Comparison of ENCODE assay signal across 12 cellular contexts in genomic region chr2:136765736-136766323, GRCh38. TPM values are rescaled to one million over a fixed set of nuclear protein-coding genes. Genes with fewer than 3 reads are reported as not detected.
DNase-seq lines count a peak whose midpoint lies in the region; ATAC-seq and TF ChIP-seq lines count a peak whose summit lies in the region.
"Had no signal": no experiment of that assay in that cellular context is flagged by ENCODE, and none has a peak within 500 bp of the region (broad histone marks: within the 10 kb centered on the region; RNA-seq: fewer than 3 reads in every experiment).

No MANE protein-coding gene starts in this region.

- peaks cover 4% of the 10 kb centered on the region; the same call in 1 of the 2 replicates for H3K4me1 ChIP-seq in iPS DF 6.9 (ENCODE audit: control insufficient read depth, insufficient read depth, low read length)
- H3K4me1 ChIP-seq in skeletal muscle satellite cell (ENCODE audit: control insufficient read depth, insufficient read depth, low read length) = no peaks in the 10 kb centered on the region
- H3K4me1 ChIP-seq: SJSA1 had no signal

- H3K36me3 Mint-ChIP-seq in WTC11 = no peaks in the 10 kb centered on the region
- H3K36me3 Mint-ChIP-seq: stimulated activated effector memory CD8-positive, alpha-beta T cell treated with anti-CD3 and anti-CD28 coated beads, Interleukin-12 subunit alpha, Interleukin-12 subunit beta, amount 100 ng/mL, for 72 hours had no signal

- H3K36me3 ChIP-seq in iPS DF 6.9 (ENCODE audit: control insufficient read depth, insufficient read depth, low read length) (no peaks in the 10 kb centered on the region), skeletal muscle satellite cell (ENCODE audit: insufficient read depth, low read length) (no peaks in the 10 kb centered on the region)
- H3K36me3 ChIP-seq: SJSA1 had no signal

- CTCF ChIA-PET in WTC11 (lab: Charles Lee) = interaction anchor here (0.6 to 1.6 kb wide), 3 partner anchors 29 to 342 kb away, joined by 5 to 6 read pairs (median 5); no protein-coding TSS in a partner anchor

- ATAC-seq in WTC11 (peak; percentile 7), HG02759 (IDR thresholded peaks at IDR 0.05; ENCODE audit: unreplicated experiment) (no peak), GM18520 (IDR thresholded peaks at IDR 0.05; ENCODE audit: unreplicated experiment) (no peak)
- ATAC-seq: stimulated activated effector memory CD8-positive, alpha-beta T cell treated with anti-CD3 and anti-CD28 coated beads, Interleukin-12 subunit alpha, Interleukin-12 subunit beta, amount 100 ng/mL, for 72 hours had no signal

- H3K27ac ChIP-seq in iPS DF 6.9 (ENCODE audit: low read length) = no peak overlapping the region
- H3K27ac ChIP-seq: 22Rv1, HL-60, SJSA1 had no signal

- H3K9me3 Mint-ChIP-seq in WTC11 = no peaks in the 10 kb centered on the region
- H3K9me3 Mint-ChIP-seq: stimulated activated effector memory CD8-positive, alpha-beta T cell treated with anti-CD3 and anti-CD28 coated beads, Interleukin-12 subunit alpha, Interleukin-12 subunit beta, amount 100 ng/mL, for 72 hours had no signal

- H3K27me3 Mint-ChIP-seq in WTC11 (ENCODE audit: low read depth) = peaks cover 72% of the 10 kb centered on the region

- TF ChIP-seq CTCF in WTC11 (IDR thresholded peaks at IDR 0.05) = no peak

- DNase-seq in DMS 273 (lab: John Stamatoyannopoulos, UW; ENCODE audit: unreplicated experiment) = peak; percentile 71
- DNase-seq in DMS 273 treated with DMSO at 0.1 percent for 48 hours (lab: John Stamatoyannopoulos, UW) = no peak
- DNase-seq in WTC11 (ENCODE audit: low spot score) = peak; percentile 24
- DNase-seq in iPS DF 6.9 (ENCODE audit: low read depth, low spot score) = no peak
- DNase-seq in NCI-H1436 (lab: John Stamatoyannopoulos, UW) = no peak

- peaks cover 18% of the 10 kb centered on the region for H3K4me1 Mint-ChIP-seq in WTC11

- no peak overlapping the region for H3K27ac Mint-ChIP-seq in WTC11
- H3K27ac Mint-ChIP-seq: stimulated activated effector memory CD8-positive, alpha-beta T cell treated with anti-CD3 and anti-CD28 coated beads, Interleukin-12 subunit alpha, Interleukin-12 subunit beta, amount 100 ng/mL, for 72 hours had no signal

- peak overlapping the region; percentile 87 for H3K4me3 Mint-ChIP-seq in WTC11
- H3K4me3 Mint-ChIP-seq: stimulated activated effector memory CD8-positive, alpha-beta T cell treated with anti-CD3 and anti-CD28 coated beads, Interleukin-12 subunit alpha, Interleukin-12 subunit beta, amount 100 ng/mL, for 72 hours had no signal

- H3K4me3 ChIP-seq in iPS DF 6.9 (ENCODE audit: low read length) = peak overlapping the region; percentile 68
- H3K4me3 ChIP-seq in skeletal muscle satellite cell (ENCODE audit: low read length) = peak overlapping the region; percentile 62
- H3K4me3 ChIP-seq: SJSA1 had no signal

- H3K27me3 ChIP-seq in iPS DF 6.9 (ENCODE audit: control insufficient read depth, insufficient read depth, low read length) (peaks cover 30% of the 10 kb centered on the region), skeletal muscle satellite cell (ENCODE audit: control insufficient read depth, insufficient read depth, low read length) (peaks cover 29% of the 10 kb centered on the region)

- H3K9ac ChIP-seq in skeletal muscle satellite cell (ENCODE audit: low read depth, low read length) = no peak overlapping the region

- no CpG with 5 or more reads among the region's 48 CpGs for WGBS in iPS DF 6.9 (ENCODE audit: insufficient coverage, insufficient read length)

- H3K9me3 ChIP-seq in iPS DF 6.9 (ENCODE audit: control insufficient read depth, insufficient read depth, low read length) = no peaks in the 10 kb centered on the region
- H3K9me3 ChIP-seq in skeletal muscle satellite cell (replicated peaks; ENCODE audit: low read length) = no peaks in the 10 kb centered on the region
- H3K9me3 ChIP-seq: SJSA1 had no signal

- POLR2A ChIA-PET in WTC11 (lab: Charles Lee) = no interaction called here

- peak overlapping the region; percentile 75 for H3K4me2 ChIP-seq in skeletal muscle satellite cell (ENCODE audit: low read length)

TF ChIP-seq in WTC11, 78 proteins besides CTCF, POLR2A, EP300 and RAD21:
- TF ChIP-seq AR (CRISPR knock-in tag; IDR thresholded peaks at IDR 0.05) (no peak), GRHL2 (CRISPR knock-in tag; IDR thresholded peaks at IDR 0.05; ENCODE audit: insufficient replicate concordance, severe bottlenecking) (no peak), MAX (CRISPR knock-in tag; IDR thresholded peaks at IDR 0.05) (peak; percentile 26; the same call in 1 of the 2 replicates), MYBL2 (CRISPR knock-in tag; IDR thresholded peaks at IDR 0.05) (0 out of 2 replicates have a peak, but pooled peaks have one; percentile 26), SP1 (CRISPR knock-in tag; conservative IDR thresholded peaks at IDR 0.05) (no peak), ZNF263 (CRISPR knock-in tag; IDR thresholded peaks at IDR 0.05; ENCODE audit: low read depth) (peak; percentile 15; the same call in 1 of the 2 replicates)

RNA-seq across cellular contexts. Expression of gene THSD7B, which starts 0.5 kb away (rescaled TPM):
- total RNA-seq in WTC11 (2021) = 2.9 to 3.7 TPM (median 3.1 TPM) in 3 replicates
- total RNA-seq in skeletal muscle satellite cell (2012; rRNA removed) = under 0.01 TPM in 1 of 2 replicates, not detected in the other

Comparison
In these comparisons a context has a peak if more than half of its experiments do, and no peak if none do; other contexts are left out.
1. DNase-seq: peak in DMS 273 (single experiment) and WTC11 (single experiment); none in DMS 273 treated with DMSO at 0.1 percent for 48 hours (single experiment), iPS DF 6.9 (single experiment) and NCI-H1436 (single experiment).